Comparison of ENCODE assay signal across 20 cellular contexts in the genomic region with DNA sequence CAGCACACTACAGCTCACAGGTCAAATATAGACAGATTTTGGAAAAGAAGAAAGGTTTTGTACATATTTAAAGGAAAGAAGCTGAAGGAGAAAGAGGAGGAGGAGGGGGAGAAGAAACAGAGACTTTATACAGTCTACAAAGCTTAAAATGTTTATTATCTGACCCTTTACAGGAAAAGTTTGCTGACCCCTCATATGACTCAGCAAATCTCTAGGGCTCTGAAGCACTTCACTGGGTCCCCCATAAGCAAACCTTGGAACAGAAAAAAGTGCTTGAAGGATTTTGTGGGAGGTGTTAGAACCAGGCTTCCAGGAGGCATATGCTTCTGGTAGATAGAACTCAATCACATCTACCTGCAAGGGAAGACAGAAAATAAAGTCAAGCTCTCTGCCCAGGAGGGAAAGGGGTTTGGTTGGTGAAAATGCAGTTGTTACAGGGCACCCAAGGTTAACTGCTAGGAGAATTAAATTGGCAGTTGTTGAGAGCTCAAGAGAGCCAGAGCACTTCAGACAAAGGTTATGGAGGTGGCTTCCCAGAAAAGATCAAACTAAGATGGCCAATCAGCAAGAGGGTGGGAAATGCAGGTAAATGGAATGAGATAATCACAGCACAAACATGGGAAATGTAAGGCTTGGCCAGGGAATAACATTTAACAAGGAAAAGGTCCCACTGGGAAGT.
"Had no signal": no experiment of that assay in that cellular context is flagged by ENCODE, and none has a peak within 500 bp of the region (broad histone marks: within the 10 kb centered on the region; RNA-seq: fewer than 3 reads in every experiment).

No MANE protein-coding gene starts in this region.

- H3K27me3 Mint-ChIP-seq: activated CD4-positive, alpha-beta memory T cell treated with anti-CD3 and anti-CD28 coated beads for 36 hours; activated naive CD8-positive, alpha-beta T cell; T-cell had no signal

- H3K27ac ChIP-seq: lower lobe of right lung, tibial nerve, vagina, VCaP had no signal

- ATAC-seq: activated CD8-positive, alpha-beta memory T cell treated with anti-CD3 and anti-CD28 coated beads, Interleukin-2, amount 10 ng/mL, durations not matched to agents 7 days and 5 days; lower lobe of right lung; stimulated activated naive B cell treated with anti-CD40 and anti-IgM and Interleukin-4, amounts not matched to agents 10 μg/mL and 1 μg/mL and 100 μg/mL, for 72 hours; T-cell had no signal

- H3K27ac Mint-ChIP-seq: activated CD4-positive, alpha-beta memory T cell treated with anti-CD3 and anti-CD28 coated beads for 36 hours; activated CD8-positive, alpha-beta memory T cell treated with anti-CD3 and anti-CD28 coated beads, Interleukin-2, amount 10 ng/mL, durations not matched to agents 7 days and 5 days; activated naive CD8-positive, alpha-beta T cell; brain; dendritic cell treated with granulocyte-macrophage colony-stimulating factor and Interleukin-4, amounts not matched to agents 40 ng/mL and 50 ng/mL, for 4 days; stimulated activated naive B cell treated with anti-CD40 and anti-IgM and Interleukin-4, amounts not matched to agents 10 μg/mL and 1 μg/mL and 100 μg/mL, for 72 hours; T-cell had no signal

- H3K36me3 Mint-ChIP-seq: activated CD4-positive, alpha-beta memory T cell treated with anti-CD3 and anti-CD28 coated beads for 36 hours; brain; stimulated activated naive B cell treated with anti-CD40 and anti-IgM and Interleukin-4, amounts not matched to agents 10 μg/mL and 1 μg/mL and 100 μg/mL, for 72 hours; T-cell had no signal

- H3K9me3 Mint-ChIP-seq: activated CD4-positive, alpha-beta memory T cell treated with anti-CD3 and anti-CD28 coated beads for 36 hours; brain; dendritic cell treated with granulocyte-macrophage colony-stimulating factor and Interleukin-4, amounts not matched to agents 40 ng/mL and 50 ng/mL, for 4 days; stimulated activated naive B cell treated with anti-CD40 and anti-IgM and Interleukin-4, amounts not matched to agents 10 μg/mL and 1 μg/mL and 100 μg/mL, for 72 hours; T-cell had no signal

- H3K36me3 ChIP-seq: lower lobe of right lung, tibial nerve, vagina had no signal

- H3K4me3 Mint-ChIP-seq: activated CD4-positive, alpha-beta memory T cell treated with anti-CD3 and anti-CD28 coated beads for 36 hours; activated CD8-positive, alpha-beta memory T cell treated with anti-CD3 and anti-CD28 coated beads, Interleukin-2, amount 10 ng/mL, durations not matched to agents 7 days and 5 days; activated naive CD8-positive, alpha-beta T cell; brain; dendritic cell treated with granulocyte-macrophage colony-stimulating factor and Interleukin-4, amounts not matched to agents 40 ng/mL and 50 ng/mL, for 4 days; stimulated activated naive B cell treated with anti-CD40 and anti-IgM and Interleukin-4, amounts not matched to agents 10 μg/mL and 1 μg/mL and 100 μg/mL, for 72 hours; T-cell had no signal

- H3K27me3 ChIP-seq: tibial nerve, vagina had no signal

- H3K9me3 ChIP-seq: lower lobe of right lung, tibial nerve, vagina had no signal

- FAIRE-seq: frontal cortex had no signal

- DNase-seq: activated CD4-positive, alpha-beta memory T cell treated with anti-CD3 and anti-CD28 coated beads for 36 hours; activated CD8-positive, alpha-beta memory T cell treated with anti-CD3 and anti-CD28 coated beads, Interleukin-2, amount 10 ng/mL, durations not matched to agents 7 days and 5 days; activated T-cell treated with anti-CD3 and anti-CD28 coated beads, Interleukin-2, amount 50 U/mL, for 1 hour; amniotic stem cell; effector memory CD4-positive, alpha-beta T cell; head of caudate nucleus; kidney glomerular epithelial cell; lower lobe of right lung; stimulated activated CD4-positive, alpha-beta T cell treated with anti-CD3 and anti-CD28 coated beads, Interleukin-15, amount 100 ng/mL, for 24 hours; stimulated activated CD4-positive, alpha-beta T cell treated with anti-CD3 and anti-CD28 coated beads, Interleukin-4, amount 100 ng/mL, for 1 hour; stimulated activated naive B cell treated with anti-CD40 and anti-IgM and Interleukin-4, amounts not matched to agents 10 μg/mL and 1 μg/mL and 100 μg/mL, for 72 hours; T-cell; T1000 had no signal

- H3K4me3 ChIP-seq: lower lobe of right lung, tibial nerve, vagina had no signal
